2 cellular contexts compared by ENCODE assay signal in the genomic region with DNA sequence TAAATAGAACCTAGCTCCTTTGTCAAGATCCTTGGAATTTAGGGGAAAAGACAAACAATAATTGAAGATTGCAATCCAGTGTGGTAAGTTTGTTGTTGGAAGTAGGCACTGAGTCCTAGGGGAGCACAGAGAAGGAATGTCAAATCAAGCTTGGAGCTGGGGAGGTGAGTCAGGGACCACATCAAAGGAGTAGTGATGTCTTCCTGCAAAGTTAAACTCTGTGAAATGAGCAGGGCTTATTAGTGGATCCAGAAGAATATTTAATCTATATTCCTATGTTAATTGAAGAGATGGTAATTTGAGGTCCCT.
TF ChIP-seq lines count a peak whose summit lies in the region.

No MANE protein-coding gene starts in this region.

TF ChIP-seq in HepG2, 621 proteins besides CTCF, POLR2A, EP300 and RAD21 (continued from another document):
- TF ChIP-seq HMG20A (CRISPR knock-in tag; IDR thresholded peaks at IDR 0.05; ENCODE audit: borderline replicate concordance), result peak; percentile 9; the same call in 1 of the 2 replicates
- TF ChIP-seq ZNF841 (CRISPR knock-in tag; IDR thresholded peaks at IDR 0.05; ENCODE audit: borderline replicate concordance), result no peak
- TF ChIP-seq MXI1 (IDR thresholded peaks at IDR 0.05; ENCODE audit: borderline replicate concordance, low read depth, low read length), result 0 out of 3 replicates have a peak, but pooled peaks have one; percentile 1
- TF ChIP-seq EHMT2 (IDR thresholded peaks at IDR 0.05; ENCODE audit: borderline replicate concordance, low read depth, low read length), result 0 out of 2 replicates have a peak, but pooled peaks have one; percentile 14
- TF ChIP-seq FOSL2 (CRISPR knock-in tag; IDR thresholded peaks at IDR 0.05), result peak; percentile 87
- peak; percentile 6; the same call in 1 of the 2 replicates for TF ChIP-seq CREM (IDR thresholded peaks at IDR 0.05)
- no peak for TF ChIP-seq CREM (CRISPR knock-in tag; IDR thresholded peaks at IDR 0.05)
- no peak for TF ChIP-seq KLF9 (CRISPR knock-in tag; IDR thresholded peaks at IDR 0.05; ENCODE audit: low read depth)
- TF ChIP-seq, protein P1, sequence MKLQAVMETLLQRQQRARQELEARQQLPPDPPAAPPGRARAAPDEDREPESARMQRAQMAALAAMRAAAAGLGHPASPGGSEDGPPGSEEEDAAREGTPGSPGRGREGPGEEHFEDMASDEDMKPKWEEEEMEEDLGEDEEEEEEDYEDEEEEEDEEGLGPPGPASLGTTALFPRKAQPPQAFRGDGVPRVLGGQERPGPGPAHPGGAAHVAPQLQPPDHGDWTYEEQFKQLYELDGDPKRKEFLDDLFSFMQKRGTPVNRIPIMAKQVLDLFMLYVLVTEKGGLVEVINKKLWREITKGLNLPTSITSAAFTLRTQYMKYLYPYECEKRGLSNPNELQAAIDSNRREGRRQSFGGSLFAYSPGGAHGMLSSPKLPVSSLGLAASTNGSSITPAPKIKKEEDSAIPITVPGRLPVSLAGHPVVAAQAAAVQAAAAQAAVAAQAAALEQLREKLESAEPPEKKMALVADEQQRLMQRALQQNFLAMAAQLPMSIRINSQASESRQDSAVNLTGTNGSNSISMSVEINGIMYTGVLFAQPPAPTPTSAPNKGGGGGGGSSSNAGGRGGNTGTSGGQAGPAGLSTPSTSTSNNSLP (IDR thresholded peaks at IDR 0.05; ENCODE audit: low read depth, low read length), result peak; percentile 3; the same call in 1 of the 2 replicates
- peak; percentile 39; the same call in 1 of the 2 replicates for TF ChIP-seq TCF7L2 (IDR thresholded peaks at IDR 0.05; ENCODE audit: low read depth, low read length)
- TF ChIP-seq ZNF792 (CRISPR knock-in tag; IDR thresholded peaks at IDR 0.05), result peak; percentile 22; the same call in 1 of the 2 replicates
- TF ChIP-seq ZNF703 (CRISPR knock-in tag; IDR thresholded peaks at IDR 0.05; ENCODE audit: borderline replicate concordance), result no peak
- 0 out of 2 replicates have a peak, but pooled peaks have one; percentile 21 for TF ChIP-seq CBFB (CRISPR knock-in tag; IDR thresholded peaks at IDR 0.05)
- TF ChIP-seq, protein P2, sequence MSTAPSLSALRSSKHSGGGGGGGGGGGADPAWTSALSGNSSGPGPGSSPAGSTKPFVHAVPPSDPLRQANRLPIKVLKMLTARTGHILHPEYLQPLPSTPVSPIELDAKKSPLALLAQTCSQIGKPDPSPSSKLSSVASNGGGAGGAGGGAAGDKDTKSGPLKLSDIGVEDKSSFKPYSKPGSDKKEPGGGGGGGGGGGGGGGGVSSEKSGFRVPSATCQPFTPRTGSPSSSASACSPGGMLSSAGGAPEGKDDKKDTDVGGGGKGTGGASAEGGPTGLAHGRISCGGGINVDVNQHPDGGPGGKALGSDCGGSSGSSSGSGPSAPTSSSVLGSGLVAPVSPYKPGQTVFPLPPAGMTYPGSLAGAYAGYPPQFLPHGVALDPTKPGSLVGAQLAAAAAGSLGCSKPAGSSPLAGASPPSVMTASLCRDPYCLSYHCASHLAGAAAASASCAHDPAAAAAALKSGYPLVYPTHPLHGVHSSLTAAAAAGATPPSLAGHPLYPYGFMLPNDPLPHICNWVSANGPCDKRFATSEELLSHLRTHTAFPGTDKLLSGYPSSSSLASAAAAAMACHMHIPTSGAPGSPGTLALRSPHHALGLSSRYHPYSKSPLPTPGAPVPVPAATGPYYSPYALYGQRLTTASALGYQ (CRISPR knock-in tag; IDR thresholded peaks at IDR 0.05), result no peak
- 0 out of 2 replicates have a peak, but pooled peaks have one; percentile 32 for TF ChIP-seq ZNF772 (CRISPR knock-in tag; IDR thresholded peaks at IDR 0.05)
TF ChIP-seq in HepG2: peak in this region for 11.

TF ChIP-seq in SK-N-SH, 30 proteins besides CTCF, POLR2A, EP300 and RAD21:
- TF ChIP-seq, protein P3, sequence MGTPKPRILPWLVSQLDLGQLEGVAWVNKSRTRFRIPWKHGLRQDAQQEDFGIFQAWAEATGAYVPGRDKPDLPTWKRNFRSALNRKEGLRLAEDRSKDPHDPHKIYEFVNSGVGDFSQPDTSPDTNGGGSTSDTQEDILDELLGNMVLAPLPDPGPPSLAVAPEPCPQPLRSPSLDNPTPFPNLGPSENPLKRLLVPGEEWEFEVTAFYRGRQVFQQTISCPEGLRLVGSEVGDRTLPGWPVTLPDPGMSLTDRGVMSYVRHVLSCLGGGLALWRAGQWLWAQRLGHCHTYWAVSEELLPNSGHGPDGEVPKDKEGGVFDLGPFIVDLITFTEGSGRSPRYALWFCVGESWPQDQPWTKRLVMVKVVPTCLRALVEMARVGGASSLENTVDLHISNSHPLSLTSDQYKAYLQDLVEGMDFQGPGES (IDR thresholded peaks at IDR 0.05; ENCODE audit: low read depth, low read length), result no peak
- TF ChIP-seq, protein P4, sequence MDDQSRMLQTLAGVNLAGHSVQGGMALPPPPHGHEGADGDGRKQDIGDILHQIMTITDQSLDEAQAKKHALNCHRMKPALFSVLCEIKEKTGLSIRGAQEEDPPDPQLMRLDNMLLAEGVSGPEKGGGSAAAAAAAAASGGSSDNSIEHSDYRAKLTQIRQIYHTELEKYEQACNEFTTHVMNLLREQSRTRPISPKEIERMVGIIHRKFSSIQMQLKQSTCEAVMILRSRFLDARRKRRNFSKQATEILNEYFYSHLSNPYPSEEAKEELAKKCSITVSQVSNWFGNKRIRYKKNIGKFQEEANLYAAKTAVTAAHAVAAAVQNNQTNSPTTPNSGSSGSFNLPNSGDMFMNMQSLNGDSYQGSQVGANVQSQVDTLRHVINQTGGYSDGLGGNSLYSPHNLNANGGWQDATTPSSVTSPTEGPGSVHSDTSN (IDR thresholded peaks at IDR 0.05), result peak; percentile 7; the same call in 1 of the 2 replicates
- TF ChIP-seq TAF1 (IDR thresholded peaks at IDR 0.05; ENCODE audit: borderline replicate concordance, low read depth, low read length) (no peak), JUND (IDR thresholded peaks at IDR 0.05) (peak; percentile 52), FOSL2 (IDR thresholded peaks at IDR 0.05; ENCODE audit: borderline replicate concordance, low read depth) (peak; percentile 58; the same call in 1 of the 2 replicates), MXI1 (IDR thresholded peaks at IDR 0.05; ENCODE audit: low read depth, low read length) (no peak)
